Comparison of ENCODE assay signal across 28 cellular contexts in genomic region chr18:39441648-39442047, GRCh38.
"Had no signal": no experiment of that assay in that cellular context is flagged by ENCODE, and none has a peak within 500 bp of the region (broad histone marks: within the 10 kb centered on the region; RNA-seq: fewer than 3 reads in every experiment).

No MANE protein-coding gene starts in this region.

- H3K4me3 Mint-ChIP-seq: mesothelial cell of epicardium; naive B cell; natural killer cell treated with Interleukin-12 subunit alpha and Interleukin-12 subunit beta and Interleukin-15 and Interleukin-18, amount 100 ng/mL, for 72 hours; neural crest cell; stimulated activated naive CD8-positive, alpha-beta T cell treated with anti-CD3 and anti-CD28 coated beads, Interleukin-15, amount 100 ng/mL, for 72 hours had no signal

- H3K4me3 ChIP-seq: coronary artery, esophagus squamous epithelium, lung, mucosa of descending colon, right lobe of liver, smooth muscle cell, suprapubic skin, transverse colon, upper lobe of right lung, uterus had no signal

- H3K27me3 ChIP-seq: esophagus squamous epithelium, suprapubic skin, transverse colon, upper lobe of right lung, uterus had no signal

- H3K36me3 Mint-ChIP-seq: mesothelial cell of epicardium, naive B cell had no signal

- H3K36me3 ChIP-seq: esophagus squamous epithelium, right lobe of liver, suprapubic skin, transverse colon, upper lobe of right lung, uterus had no signal

- H2AFZ ChIP-seq: parathyroid adenoma had no signal

- H3K4me2 ChIP-seq: smooth muscle cell had no signal

- DNase-seq: dermis blood vessel endothelial cell; effector memory CD4-positive, alpha-beta T cell; erythroblast; esophagus squamous epithelium; hypothalamus; left ventricle myocardium superior; mesenchymal stem cell; mucosa of descending colon; naive B cell; right lobe of liver; stimulated activated CD4-positive, alpha-beta T cell treated with anti-CD3 and anti-CD28 coated beads, Interleukin-12 subunit alpha, Interleukin-12 subunit beta, amount 100 ng/mL, for 4 hours; stimulated activated CD4-positive, alpha-beta T cell treated with anti-CD3 and anti-CD28 coated beads, Interleukin-1b, Interleukin-23, amount 100 ng/mL, for 48 hours; stimulated activated CD4-positive, alpha-beta T cell treated with anti-CD3 and anti-CD28 coated beads, Interleukin-4, amount 100 ng/mL, for 1 hour; stimulated activated CD8-positive, alpha-beta memory T cell treated with anti-CD3 and anti-CD28 coated beads, Interleukin-4, amount 100 ng/mL, for 48 hours; stimulated activated naive CD4-positive, alpha-beta T cell; stimulated activated naive CD8-positive, alpha-beta T cell treated with anti-CD3 and anti-CD28 coated beads, Interleukin-15, amount 100 ng/mL, for 72 hours; transverse colon; upper lobe of right lung; uterus had no signal

- H3K79me2 ChIP-seq: parathyroid adenoma had no signal

- H3K27ac ChIP-seq: coronary artery, esophagus squamous epithelium, parathyroid adenoma, right lobe of liver, suprapubic skin, transverse colon, upper lobe of right lung, uterus had no signal

- H3K27ac Mint-ChIP-seq: mesothelial cell of epicardium; naive B cell; natural killer cell treated with Interleukin-12 subunit alpha and Interleukin-12 subunit beta and Interleukin-15 and Interleukin-18, amount 100 ng/mL, for 72 hours; progenitor cell of endocrine pancreas; stimulated activated naive CD8-positive, alpha-beta T cell treated with anti-CD3 and anti-CD28 coated beads, Interleukin-15, amount 100 ng/mL, for 72 hours had no signal

- H3K27me3 Mint-ChIP-seq: naive B cell; natural killer cell treated with Interleukin-12 subunit alpha and Interleukin-12 subunit beta and Interleukin-15 and Interleukin-18, amount 100 ng/mL, for 72 hours; progenitor cell of endocrine pancreas; stimulated activated naive CD8-positive, alpha-beta T cell treated with anti-CD3 and anti-CD28 coated beads, Interleukin-15, amount 100 ng/mL, for 72 hours had no signal

- H3K4me1 ChIP-seq: esophagus squamous epithelium, parathyroid adenoma, right lobe of liver, suprapubic skin, transverse colon, upper lobe of right lung, uterus had no signal

- H3K4me1 Mint-ChIP-seq: mesothelial cell of epicardium; naive B cell; neural crest cell; stimulated activated naive CD8-positive, alpha-beta T cell treated with anti-CD3 and anti-CD28 coated beads, Interleukin-15, amount 100 ng/mL, for 72 hours had no signal

- ATAC-seq: left ventricle myocardium superior; mucosa of descending colon; natural killer cell treated with Interleukin-12 subunit alpha and Interleukin-12 subunit beta and Interleukin-15 and Interleukin-18, amount 100 ng/mL, for 72 hours; right lobe of liver; stimulated activated naive CD8-positive, alpha-beta T cell treated with anti-CD3 and anti-CD28 coated beads, Interleukin-15, amount 100 ng/mL, for 72 hours; upper lobe of right lung had no signal
